26 cellular contexts compared by ENCODE assay signal in genomic region chr7:46390042-46390441, GRCh38.
A peak's percentile ranks its signal among the peaks of the same experiment; 100 is the strongest.
DNase-seq lines count a peak whose midpoint lies in the region; ATAC-seq and TF ChIP-seq lines count a peak whose summit lies in the region.
"Had no signal": no experiment of that assay in that cellular context is flagged by ENCODE, and none has a peak within 500 bp of the region (broad histone marks: within the 10 kb centered on the region; RNA-seq: fewer than 3 reads in every experiment).

No MANE protein-coding gene starts in this region.

- H2BK5ac ChIP-seq in mesenchymal stem cell (ENCODE audit: low read depth, low read length, poor library complexity, severe bottlenecking) (no peak overlapping the region), trophoblast cell (ENCODE audit: low read depth, low read length, poor library complexity) (no peak overlapping the region)

- in situ Hi-C loops in brain microvascular endothelial cell (cut with HindIII; ENCODE audit: low pct_ligation_motif_present, low sequenced_read_pairs), result loop anchor here (25.0 kb wide), 1 partner anchor 147 kb away; no protein-coding TSS in a partner anchor

- peak overlapping the region; percentile 1 for H4K8ac ChIP-seq in mesenchymal stem cell (ENCODE audit: low read length)
- H4K8ac ChIP-seq in trophoblast cell (ENCODE audit: low read depth, low read length), result no peak overlapping the region

- H3K9me3 ChIP-seq in mesenchymal stem cell (ENCODE audit: control insufficient read depth, low read length) (no peaks in the 10 kb centered on the region), stomach (no peaks in the 10 kb centered on the region), trophoblast cell (ENCODE audit: insufficient read depth, low read depth, low read length) (no peaks in the 10 kb centered on the region)
- H3K9me3 ChIP-seq: esophagus squamous epithelium, heart left ventricle, right lobe of liver had no signal

- H3K36me3 ChIP-seq in brain microvascular endothelial cell (replicated peaks) (no peaks in the 10 kb centered on the region), mesenchymal stem cell (ENCODE audit: control insufficient read depth in 1 of 2, insufficient read depth in 2 of 2, low read depth in 1 of 2, low read length in 2 of 2) (no peaks in the 10 kb centered on the region), stomach (no peaks in the 10 kb centered on the region), trophoblast cell (ENCODE audit: control insufficient read depth in 1 of 2, insufficient read depth in 2 of 2, low read length in 2 of 2) (peaks cover 0 to 4% of the 10 kb centered on the region in 2 experiments)
- H3K36me3 ChIP-seq: esophagus squamous epithelium, heart left ventricle, right lobe of liver had no signal

- H2AK5ac ChIP-seq in mesenchymal stem cell (ENCODE audit: low read length, severe bottlenecking), result no peak overlapping the region
- no peak overlapping the region for H2AK5ac ChIP-seq in trophoblast cell (ENCODE audit: low read length)

- no peaks in the 10 kb centered on the region for H3K27me3 ChIP-seq in brain microvascular endothelial cell (replicated peaks)
- H3K27me3 ChIP-seq in mesenchymal stem cell (ENCODE audit: control insufficient read depth in 1 of 2, insufficient read depth in 1 of 2, low read length in 2 of 2), result no peaks in the 10 kb centered on the region
- H3K27me3 ChIP-seq in stomach, result no peaks in the 10 kb centered on the region
- H3K27me3 ChIP-seq in trophoblast cell (ENCODE audit: insufficient read depth, low read length), result no peaks in the 10 kb centered on the region
- H3K27me3 ChIP-seq: esophagus squamous epithelium, heart left ventricle, right lobe of liver had no signal

- H3K4me2 ChIP-seq in mesenchymal stem cell (ENCODE audit: low read length, poor library complexity, severe bottlenecking) (no peak overlapping the region), trophoblast cell (ENCODE audit: low read length) (no peak overlapping the region)
- H3K4me2 ChIP-seq: GM23338 had no signal

- intact Hi-C loops in stomach (cut with DNase I; ENCODE audit: low total_unique reads), result no loop called here

- no peaks in the 10 kb centered on the region for H3K79me2 ChIP-seq in trophoblast cell (ENCODE audit: control insufficient read depth, insufficient read depth, low read length, poor library complexity)

- no peak overlapping the region for H2BK120ac ChIP-seq in mesenchymal stem cell (ENCODE audit: low read depth, low read length)
- H2BK120ac ChIP-seq in trophoblast cell (ENCODE audit: insufficient read depth, low read length, poor library complexity), result no peak overlapping the region

- H4K91ac ChIP-seq in mesenchymal stem cell (ENCODE audit: low read length) (no peak overlapping the region), trophoblast cell (ENCODE audit: low read depth, low read length) (no peak overlapping the region)

- DNase-seq in HCEC 1CT (peak; percentile 14), brain microvascular endothelial cell (peak; percentile 25), mesenchymal stem cell (peak; percentile 19), stomach (no peak), trophoblast cell (no peak), SK-N-DZ (ENCODE audit: low spot score) (no peak)
- DNase-seq: activated CD8-positive, alpha-beta T cell treated with anti-CD3 and anti-CD28 coated beads, Interleukin-2, amount 10 ng/mL, durations not matched to agents 7 days and 5 days; activated naive CD4-positive, alpha-beta T cell; activated T-cell treated with anti-CD3 and anti-CD28 coated beads, Interleukin-2, amount 50 U/mL, for 1 hour; anterior cingulate cortex; CD8-positive, alpha-beta T cell; DND-41; effector CD8-positive, alpha-beta T cell; esophagus squamous epithelium; heart left ventricle; Karpas-422; NCI-H187 treated with DMSO at 0.1 percent for 48 hours; NCI-H446; NK-92 treated with Interleukin-12 subunit alpha and Interleukin-12 subunit beta, amount 100 ng/mL, for 24 hours; right lobe of liver; stimulated activated CD4-positive, alpha-beta T cell treated with anti-CD3 and anti-CD28 coated beads, Interleukin-15, amount 100 ng/mL, for 24 hours; substantia nigra had no signal

- no peak overlapping the region for H3K9ac ChIP-seq in mesenchymal stem cell (ENCODE audit: low read length)
- no peak overlapping the region for H3K9ac ChIP-seq in trophoblast cell (ENCODE audit: low read length)

- no peak for TF ChIP-seq EP300 in stomach (IDR thresholded peaks at IDR 0.05)

- H3K18ac ChIP-seq in mesenchymal stem cell (ENCODE audit: low read depth in 1 of 2, low read length in 2 of 2), result peak overlapping the region; percentile 18 to 84
- H3K18ac ChIP-seq in trophoblast cell (ENCODE audit: low read length), result no peak overlapping the region

- H3K79me1 ChIP-seq in mesenchymal stem cell (replicated peaks; ENCODE audit: low read length, poor library complexity, severe bottlenecking), result no peaks in the 10 kb centered on the region
- H3K79me1 ChIP-seq in trophoblast cell (ENCODE audit: low read length), result peaks cover 2% of the 10 kb centered on the region

- no peaks in the 10 kb centered on the region for H3K4me1 ChIP-seq in mesenchymal stem cell (ENCODE audit: control insufficient read depth, insufficient read depth, low read depth, low read length)
- peaks cover 0 to 13% (median 0%) of the 10 kb centered on the region in 4 donors for H3K4me1 ChIP-seq in stomach
- peaks cover 2 to 10% of the 10 kb centered on the region in 2 experiments for H3K4me1 ChIP-seq in trophoblast cell (ENCODE audit: control insufficient read depth in 1 of 2, insufficient read depth in 2 of 2, low read length in 2 of 2)
- H3K4me1 ChIP-seq: esophagus squamous epithelium, right lobe of liver had no signal

- peak overlapping the region in 1 of 2 experiments; percentile 87 for H3K4ac ChIP-seq in mesenchymal stem cell (ENCODE audit: low read depth in 1 of 2, low read length in 2 of 2)
- no peak overlapping the region for H3K4ac ChIP-seq in trophoblast cell (ENCODE audit: low read depth, low read length)

- 86% methylated on average over 3 of the region's 3 CpGs for WGBS in mesenchymal stem cell
- 68 to 90% (median 83%) methylated on average over 3 of the region's 3 CpGs for WGBS in stomach, 5 donors
- WGBS in trophoblast cell (ENCODE audit: extremely low coverage, insufficient coverage, insufficient read length), result no CpG with 5 or more reads among the region's 3 CpGs

- H2AFZ ChIP-seq in mesenchymal stem cell (ENCODE audit: low read depth, low read length) (no peak overlapping the region), trophoblast cell (ENCODE audit: insufficient read depth, low read length, poor library complexity) (no peak overlapping the region)
- H2AFZ ChIP-seq: GM23338 had no signal

- H3K27ac ChIP-seq in 22Rv1 (no peak overlapping the region), brain microvascular endothelial cell (no peak overlapping the region), mesenchymal stem cell (ENCODE audit: low read length, poor library complexity, severe bottlenecking) (no peak overlapping the region), stomach (no peak overlapping the region), trophoblast cell (ENCODE audit: low read depth, low read length) (no peak overlapping the region)
- H3K27ac ChIP-seq: esophagus squamous epithelium, heart left ventricle, right lobe of liver had no signal

- H4K12ac ChIP-seq in trophoblast cell (ENCODE audit: low read depth, low read length), result no peak overlapping the region

- TF ChIP-seq POLR2A in stomach (IDR thresholded peaks at IDR 0.05), result no peak

- peak overlapping the region in 1 of 2 experiments; percentile 76 for H3K14ac ChIP-seq in mesenchymal stem cell (ENCODE audit: low read length in 2 of 2)
- H3K14ac ChIP-seq in trophoblast cell (ENCODE audit: low read length), result no peak overlapping the region

- H3K23ac ChIP-seq in mesenchymal stem cell (ENCODE audit: low read length in 2 of 2), result no peak overlapping the region
- no peak overlapping the region for H3K23ac ChIP-seq in trophoblast cell (ENCODE audit: low read length)

- no peak overlapping the region for H3K4me3 ChIP-seq in brain microvascular endothelial cell (ENCODE audit: low read depth, low read length)
- H3K4me3 ChIP-seq in mesenchymal stem cell (ENCODE audit: insufficient read depth in 1 of 2, low read depth in 1 of 2, low read length in 2 of 2), result no peak overlapping the region
- H3K4me3 ChIP-seq in stomach, result no peak overlapping the region
- no peak overlapping the region for H3K4me3 ChIP-seq in trophoblast cell (ENCODE audit: low read depth, low read length)
- H3K4me3 ChIP-seq: esophagus squamous epithelium, GM23338, heart left ventricle, right lobe of liver had no signal

- H2BK12ac ChIP-seq in mesenchymal stem cell (ENCODE audit: low read length in 2 of 2) (peak overlapping the region in 1 of 2 experiments; percentile 96), trophoblast cell (ENCODE audit: low read length) (no peak overlapping the region)

- no peak overlapping the region for H2BK15ac ChIP-seq in mesenchymal stem cell (ENCODE audit: low read depth, poor library complexity, severe bottlenecking)

- no peak for ATAC-seq in HG03108 (IDR thresholded peaks at IDR 0.05; ENCODE audit: unreplicated experiment)
- ATAC-seq: activated CD4-positive, CD25-positive, alpha-beta regulatory T cell treated with anti-CD3 and anti-CD28 coated beads, Interleukin-2, amount 50 U/mL, for 24 hours; activated CD8-positive, alpha-beta T cell treated with anti-CD3 and anti-CD28 coated beads, Interleukin-2, amount 10 ng/mL, durations not matched to agents 7 days and 5 days; CD8-positive, alpha-beta T cell; GM23338; heart left ventricle; right lobe of liver had no signal

- TF ChIP-seq CTCF in 22Rv1 (IDR thresholded peaks at IDR 0.05) (peak; percentile 13; the same call in 1 of the 2 replicates), brain microvascular endothelial cell (IDR thresholded peaks at IDR 0.05; ENCODE audit: low read depth, low read length, missing control alignments) (peak; percentile 30), stomach (IDR thresholded peaks at IDR 0.05) (no peak)

Comparison
In these comparisons a context has a peak if more than half of its experiments do, and no peak if none do; other contexts are left out.
1. CTCF ChIP-seq: peak in 22Rv1 (single experiment) and brain microvascular endothelial cell (single experiment); none in stomach (0 of 7).
2. DNase-seq: peak in HCEC 1CT (single experiment), brain microvascular endothelial cell (single experiment) and mesenchymal stem cell (single experiment); none in stomach (single experiment), trophoblast cell (0 of 2) and SK-N-DZ (single experiment).